Comparison of ENCODE assay signal across 1 cellular context in genomic region chr14:74951443-74952194, GRCh38.
A peak's percentile ranks its signal among the peaks of the same experiment; 100 is the strongest.
TF ChIP-seq lines count a peak whose summit lies in the region.

No MANE protein-coding gene starts in this region.

TF ChIP-seq in HepG2, 621 proteins besides CTCF, POLR2A, EP300 and RAD21 (continued from another document and continues in another):
- TF ChIP-seq, protein P1, sequence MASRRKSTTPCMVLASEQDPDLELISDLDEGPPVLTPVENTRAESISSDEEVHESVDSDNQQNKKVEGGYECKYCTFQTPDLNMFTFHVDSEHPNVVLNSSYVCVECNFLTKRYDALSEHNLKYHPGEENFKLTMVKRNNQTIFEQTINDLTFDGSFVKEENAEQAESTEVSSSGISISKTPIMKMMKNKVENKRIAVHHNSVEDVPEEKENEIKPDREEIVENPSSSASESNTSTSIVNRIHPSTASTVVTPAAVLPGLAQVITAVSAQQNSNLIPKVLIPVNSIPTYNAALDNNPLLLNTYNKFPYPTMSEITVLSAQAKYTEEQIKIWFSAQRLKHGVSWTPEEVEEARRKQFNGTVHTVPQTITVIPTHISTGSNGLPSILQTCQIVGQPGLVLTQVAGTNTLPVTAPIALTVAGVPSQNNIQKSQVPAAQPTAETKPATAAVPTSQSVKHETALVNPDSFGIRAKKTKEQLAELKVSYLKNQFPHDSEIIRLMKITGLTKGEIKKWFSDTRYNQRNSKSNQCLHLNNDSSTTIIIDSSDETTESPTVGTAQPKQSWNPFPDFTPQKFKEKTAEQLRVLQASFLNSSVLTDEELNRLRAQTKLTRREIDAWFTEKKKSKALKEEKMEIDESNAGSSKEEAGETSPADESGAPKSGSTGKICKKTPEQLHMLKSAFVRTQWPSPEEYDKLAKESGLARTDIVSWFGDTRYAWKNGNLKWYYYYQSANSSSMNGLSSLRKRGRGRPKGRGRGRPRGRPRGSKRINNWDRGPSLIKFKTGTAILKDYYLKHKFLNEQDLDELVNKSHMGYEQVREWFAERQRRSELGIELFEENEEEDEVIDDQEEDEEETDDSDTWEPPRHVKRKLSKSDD (CRISPR knock-in tag; IDR thresholded peaks at IDR 0.05; ENCODE audit: low read depth): 0 out of 2 replicates have a peak, but pooled peaks have one; percentile 28
- TF ChIP-seq MAX (IDR thresholded peaks at IDR 0.05) (no peak), RNF2 (conservative IDR thresholded peaks at IDR 0.05; ENCODE audit: low read depth) (no peak), NR2F6 (IDR thresholded peaks at IDR 0.05) (0 out of 2 replicates have a peak, but pooled peaks have one; percentile 13), NR2F6 (CRISPR knock-in tag; IDR thresholded peaks at IDR 0.05) (peak; percentile 56), LCORL (IDR thresholded peaks at IDR 0.05) (no peak), LCORL (CRISPR knock-in tag; IDR thresholded peaks at IDR 0.05) (peak; percentile 1; the same call in 1 of the 2 replicates), NR0B2 (CRISPR knock-in tag; IDR thresholded peaks at IDR 0.05) (no peak), ZNF891 (CRISPR knock-in tag; IDR thresholded peaks at IDR 0.05) (0 out of 2 replicates have a peak, but pooled peaks have one; percentile 48), PAXIP1 (CRISPR knock-in tag; conservative IDR thresholded peaks at IDR 0.05) (peak; percentile 68), ETS1 (CRISPR knock-in tag; IDR thresholded peaks at IDR 0.05) (no peak), GABPA (IDR thresholded peaks at IDR 0.05; ENCODE audit: low read depth, low read length) (no peak), GABPA (CRISPR knock-in tag; IDR thresholded peaks at IDR 0.05; ENCODE audit: low read depth) (peak; percentile 79), BCL3 (CRISPR knock-in tag; IDR thresholded peaks at IDR 0.05) (no peak), ZSCAN12 (CRISPR knock-in tag; IDR thresholded peaks at IDR 0.05) (0 out of 2 replicates have a peak, but pooled peaks have one; percentile 54), HNRNPL (IDR thresholded peaks at IDR 0.05; ENCODE audit: low read depth, low read length) (0 out of 2 replicates have a peak, but pooled peaks have one; percentile 51), RBM22 (optimal IDR thresholded peaks at IDR 0.05; ENCODE audit: low read length) (no peak), KDM5B (CRISPR knock-in tag; IDR thresholded peaks at IDR 0.05; ENCODE audit: borderline replicate concordance) (peak; percentile 37; the same call in 1 of the 2 replicates), SP140L (CRISPR knock-in tag; IDR thresholded peaks at IDR 0.05; ENCODE audit: borderline replicate concordance) (no peak), ZNF558 (CRISPR knock-in tag; IDR thresholded peaks at IDR 0.05; ENCODE audit: borderline replicate concordance) (no peak), RBFOX2 (IDR thresholded peaks at IDR 0.05; ENCODE audit: low read depth, low read length) (peak; percentile 62), ZNF503 (CRISPR knock-in tag; IDR thresholded peaks at IDR 0.05) (no peak; the same call in 1 of the 2 replicates), MAFK (conservative IDR thresholded peaks at IDR 0.05 in 1 of 2, IDR thresholded peaks at IDR 0.05 in 1 of 2; ENCODE audit: low read length in 2 of 2) (no peak), SAP130 (CRISPR knock-in tag; IDR thresholded peaks at IDR 0.05; ENCODE audit: low read depth) (peak; percentile 59), TGIF2 (CRISPR knock-in tag; IDR thresholded peaks at IDR 0.05) (peak; percentile 73; the same call in 1 of the 2 replicates), KAT7 (CRISPR knock-in tag; IDR thresholded peaks at IDR 0.05; ENCODE audit: borderline replicate concordance) (peak; percentile 37; the same call in 1 of the 2 replicates), MEF2D (CRISPR knock-in tag; IDR thresholded peaks at IDR 0.05) (0 out of 2 replicates have a peak, but pooled peaks have one; percentile 6), ZNF350 (CRISPR knock-in tag; IDR thresholded peaks at IDR 0.05; ENCODE audit: borderline replicate concordance, low read depth) (no peak), SALL1 (CRISPR knock-in tag; IDR thresholded peaks at IDR 0.05) (0 out of 2 replicates have a peak, but pooled peaks have one; percentile 9)
- TF ChIP-seq, protein P2, sequence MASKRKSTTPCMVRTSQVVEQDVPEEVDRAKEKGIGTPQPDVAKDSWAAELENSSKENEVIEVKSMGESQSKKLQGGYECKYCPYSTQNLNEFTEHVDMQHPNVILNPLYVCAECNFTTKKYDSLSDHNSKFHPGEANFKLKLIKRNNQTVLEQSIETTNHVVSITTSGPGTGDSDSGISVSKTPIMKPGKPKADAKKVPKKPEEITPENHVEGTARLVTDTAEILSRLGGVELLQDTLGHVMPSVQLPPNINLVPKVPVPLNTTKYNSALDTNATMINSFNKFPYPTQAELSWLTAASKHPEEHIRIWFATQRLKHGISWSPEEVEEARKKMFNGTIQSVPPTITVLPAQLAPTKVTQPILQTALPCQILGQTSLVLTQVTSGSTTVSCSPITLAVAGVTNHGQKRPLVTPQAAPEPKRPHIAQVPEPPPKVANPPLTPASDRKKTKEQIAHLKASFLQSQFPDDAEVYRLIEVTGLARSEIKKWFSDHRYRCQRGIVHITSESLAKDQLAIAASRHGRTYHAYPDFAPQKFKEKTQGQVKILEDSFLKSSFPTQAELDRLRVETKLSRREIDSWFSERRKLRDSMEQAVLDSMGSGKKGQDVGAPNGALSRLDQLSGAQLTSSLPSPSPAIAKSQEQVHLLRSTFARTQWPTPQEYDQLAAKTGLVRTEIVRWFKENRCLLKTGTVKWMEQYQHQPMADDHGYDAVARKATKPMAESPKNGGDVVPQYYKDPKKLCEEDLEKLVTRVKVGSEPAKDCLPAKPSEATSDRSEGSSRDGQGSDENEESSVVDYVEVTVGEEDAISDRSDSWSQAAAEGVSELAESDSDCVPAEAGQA (IDR thresholded peaks at IDR 0.05; ENCODE audit: low read depth): no peak
- TF ChIP-seq, protein P2 (CRISPR knock-in tag; IDR thresholded peaks at IDR 0.05; ENCODE audit: borderline replicate concordance): no peak
- TF ChIP-seq, protein P3, sequence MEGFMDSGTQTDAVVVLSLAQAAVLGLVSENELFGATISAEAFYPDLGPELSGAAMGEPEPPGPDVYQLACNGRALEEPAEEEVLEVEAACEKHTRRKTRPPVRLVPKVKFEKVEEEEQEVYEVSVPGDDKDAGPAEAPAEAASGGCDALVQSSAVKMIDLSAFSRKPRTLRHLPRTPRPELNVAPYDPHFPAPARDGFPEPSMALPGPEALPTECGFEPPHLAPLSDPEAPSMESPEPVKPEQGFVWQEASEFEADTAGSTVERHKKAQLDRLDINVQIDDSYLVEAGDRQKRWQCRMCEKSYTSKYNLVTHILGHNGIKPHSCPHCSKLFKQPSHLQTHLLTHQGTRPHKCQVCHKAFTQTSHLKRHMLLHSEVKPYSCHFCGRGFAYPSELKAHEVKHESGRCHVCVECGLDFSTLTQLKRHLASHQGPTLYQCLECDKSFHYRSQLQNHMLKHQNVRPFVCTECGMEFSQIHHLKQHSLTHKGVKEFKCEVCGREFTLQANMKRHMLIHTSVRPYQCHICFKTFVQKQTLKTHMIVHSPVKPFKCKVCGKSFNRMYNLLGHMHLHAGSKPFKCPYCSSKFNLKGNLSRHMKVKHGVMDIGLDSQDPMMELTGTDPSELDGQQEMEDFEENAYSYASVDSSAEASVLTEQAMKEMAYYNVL (CRISPR knock-in tag; IDR thresholded peaks at IDR 0.05; ENCODE audit: borderline replicate concordance): peak; percentile 19; the same call in 1 of the 2 replicates
- TF ChIP-seq, protein P4, sequence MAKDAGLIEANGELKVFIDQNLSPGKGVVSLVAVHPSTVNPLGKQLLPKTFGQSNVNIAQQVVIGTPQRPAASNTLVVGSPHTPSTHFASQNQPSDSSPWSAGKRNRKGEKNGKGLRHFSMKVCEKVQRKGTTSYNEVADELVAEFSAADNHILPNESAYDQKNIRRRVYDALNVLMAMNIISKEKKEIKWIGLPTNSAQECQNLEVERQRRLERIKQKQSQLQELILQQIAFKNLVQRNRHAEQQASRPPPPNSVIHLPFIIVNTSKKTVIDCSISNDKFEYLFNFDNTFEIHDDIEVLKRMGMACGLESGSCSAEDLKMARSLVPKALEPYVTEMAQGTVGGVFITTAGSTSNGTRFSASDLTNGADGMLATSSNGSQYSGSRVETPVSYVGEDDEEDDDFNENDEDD (CRISPR knock-in tag; IDR thresholded peaks at IDR 0.05; ENCODE audit: borderline replicate concordance): no peak; the same call in 1 of the 2 replicates
